Comparison of ENCODE assay signal across 17 cellular contexts in the genomic region with DNA sequence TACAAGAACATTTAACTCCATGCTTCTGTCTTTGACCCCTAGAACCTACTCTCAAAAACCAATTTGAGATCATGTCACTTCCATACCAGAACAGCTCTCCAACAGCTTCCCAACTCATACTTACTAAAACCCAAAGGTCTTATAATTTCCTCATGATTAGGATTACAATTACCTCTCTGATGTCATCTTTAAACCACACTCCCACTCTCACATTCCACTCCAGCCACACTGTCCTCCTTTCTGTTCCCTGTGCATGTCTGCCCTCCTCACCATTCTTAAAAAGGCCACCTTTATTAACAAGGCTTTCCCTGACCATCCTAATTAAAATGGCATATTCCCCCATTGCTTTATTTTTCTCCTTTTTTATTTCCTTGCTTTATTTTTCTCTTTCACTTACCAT. TPM values are rescaled to one million over a fixed set of nuclear protein-coding genes. Genes with fewer than 3 reads are reported as not detected.
DNase-seq lines count a peak whose midpoint lies in the region; ATAC-seq, FAIRE-seq and TF ChIP-seq lines count a peak whose summit lies in the region.
"Had no signal": no experiment of that assay in that cellular context is flagged by ENCODE, and none has a peak within 500 bp of the region (broad histone marks: within the 10 kb centered on the region; RNA-seq: fewer than 3 reads in every experiment).

No MANE protein-coding gene starts in this region.

- peaks cover 66% of the 10 kb centered on the region for H3K79me2 ChIP-seq in HepG2 (ENCODE audit: insufficient read depth, low read length)

- BruUV-seq in HepG2 (replicated peaks; lab: Mats Ljungman, UMichigan) = TSS peak; percentile 21

- POLR2A ChIA-PET in HepG2 (lab: Yijun Ruan, JAX) = no interaction called here
- POLR2A ChIA-PET in T-cell (lab: Charles Lee) = interaction anchor here (0.6 to 1.0 kb wide), 5 partner anchors 8 to 213 kb away, joined by 3 to 5 read pairs (median 3); no protein-coding TSS in a partner anchor

- no peak for TF ChIP-seq POLR2A in HepG2 (IDR thresholded peaks at IDR 0.05; ENCODE audit: insufficient read depth in 1 of 2, low read depth in 2 of 2, low read length in 2 of 2)
- TF ChIP-seq POLR2A in right lobe of liver (IDR thresholded peaks at IDR 0.05) = no peak
- no peak for TF ChIP-seq POLR2A in H54 (IDR thresholded peaks at IDR 0.05; ENCODE audit: low read depth, low read length)

- H3K27ac ChIP-seq in HepG2 (ENCODE audit: extremely low read length, insufficient read depth, low read length) = no peak overlapping the region
- H3K27ac ChIP-seq in right lobe of liver = no peak overlapping the region
- H3K27ac ChIP-seq: esophagus squamous epithelium, pancreas, upper lobe of right lung had no signal

- no peak for TF ChIP-seq CTCF in HepG2 (CRISPR knock-in tag; IDR thresholded peaks at IDR 0.05)
- no peak for TF ChIP-seq CTCF in right lobe of liver (IDR thresholded peaks at IDR 0.05)
- no peak for TF ChIP-seq CTCF in fibroblast of pulmonary artery (IDR thresholded peaks at IDR 0.05; ENCODE audit: low read length, missing control alignments)

- peak overlapping the region in 1 of 3 donors; percentile 5 for H3K4me3 Mint-ChIP-seq in T-cell
- H3K4me3 Mint-ChIP-seq: T-helper 2 cell treated with Interferon-gamma antibody and Interleukin-4, amounts not matched to agents 5 μg/mL and 100 μg/mL, for 36 hours had no signal

- H3K9me3 Mint-ChIP-seq in T-cell = no peaks in the 10 kb centered on the region
- H3K9me3 Mint-ChIP-seq: T-helper 2 cell treated with Interferon-gamma antibody and Interleukin-4, amounts not matched to agents 5 μg/mL and 100 μg/mL, for 36 hours had no signal

- peaks cover 19% of the 10 kb centered on the region for H3K4me1 ChIP-seq in HepG2 (ENCODE audit: insufficient read depth, low read length)
- peaks cover 0 to 13% (median 5%) of the 10 kb centered on the region in 4 donors for H3K4me1 ChIP-seq in right lobe of liver

- H3K27me3 Mint-ChIP-seq in T-cell = no peaks in the 10 kb centered on the region

- ATAC-seq in HepG2 (no peak), right lobe of liver (no peak), T-cell (replicated peaks in 1 of 4) (no peak)
- ATAC-seq: K562, pancreas, Right ventricle myocardium inferior, upper lobe of right lung had no signal

- H3K9me3 ChIP-seq in HepG2 (ENCODE audit: low read length) = no peaks in the 10 kb centered on the region
- H3K9me3 ChIP-seq in right lobe of liver = no peaks in the 10 kb centered on the region
- H3K9me3 ChIP-seq: esophagus squamous epithelium, pancreas, upper lobe of right lung had no signal

- H3K4me1 Mint-ChIP-seq in T-cell = peaks cover 66 to 76% (median 73%) of the 10 kb centered on the region in 3 donors

- peaks cover 2% of the 10 kb centered on the region; the same call in 1 of the 2 replicates for H4K20me1 ChIP-seq in HepG2 (ENCODE audit: insufficient read depth, low read length)

- H3K4me3 ChIP-seq in HepG2 (replicated peaks in 1 of 3; ENCODE audit: insufficient read depth in 1 of 3, low read depth in 2 of 3, low read length in 3 of 3) (no peak overlapping the region), right lobe of liver (no peak overlapping the region), fibroblast of pulmonary artery (replicated peaks; ENCODE audit: low read depth, low read length) (no peak overlapping the region)
- H3K4me3 ChIP-seq: esophagus squamous epithelium, K562, pancreas, upper lobe of right lung had no signal

- intact Hi-C loops in HepG2 (cut with micrococcal nuclease; ENCODE audit: unreplicated experiment) (no loop called here), right lobe of liver (cut with DNase I) (no loop called here)

- no peak overlapping the region for H2AFZ ChIP-seq in HepG2 (ENCODE audit: low read length)

- H3K36me3 Mint-ChIP-seq in T-cell = peaks cover 57% of the 10 kb centered on the region

- DNase-seq in HepG2 (ENCODE audit: low spot score) (no peak), right lobe of liver (no peak), T-cell (no peak), fibroblast of pulmonary artery (ENCODE audit: low read depth) (peak; percentile 39), amniotic stem cell (lab: John Stamatoyannopoulos, UW) (no peak), H54 (ENCODE audit: insufficient read length, low spot score) (no peak), DMS153 treated with DMSO at 0.1 percent for 48 hours (lab: John Stamatoyannopoulos, UW; ENCODE audit: unreplicated experiment) (no peak), anterior cingulate cortex (lab: John Stamatoyannopoulos, UW) (no peak)
- DNase-seq: activated T-cell treated with anti-CD3 and anti-CD28 coated beads, Interleukin-2, amount 50 U/mL, for 48 hours; esophagus squamous epithelium; pancreas; stimulated activated naive CD4-positive, alpha-beta T cell treated with Interleukin-2 at 50 U/mL for 16 hours; upper lobe of right lung had no signal

- CTCF ChIA-PET in HepG2 (lab: Yijun Ruan, JAX; ENCODE audit: low intra/inter-chr PET ratio, low total read pairs) = no interaction called here
- CTCF ChIA-PET in T-cell (lab: Charles Lee) = interaction anchor here (0.6 to 0.7 kb wide), 3 partner anchors 14 to 728 kb away, joined by 3 to 4 read pairs (median 4); no protein-coding TSS in a partner anchor

- no peak for TF ChIP-seq EP300 in HepG2 (IDR thresholded peaks at IDR 0.05; ENCODE audit: low read depth in 2 of 2, low read length in 2 of 2)
- TF ChIP-seq EP300 in HepG2 (CRISPR knock-in tag; IDR thresholded peaks at IDR 0.05; ENCODE audit: borderline replicate concordance) = no peak

- H3K27me3 ChIP-seq in HepG2 (ENCODE audit: control insufficient read depth in 1 of 2, insufficient read depth in 2 of 2, low read length in 2 of 2) = no peaks in the 10 kb centered on the region
- H3K27me3 ChIP-seq in right lobe of liver = no peaks in the 10 kb centered on the region
- H3K27me3 ChIP-seq: esophagus squamous epithelium, pancreas, upper lobe of right lung had no signal

- FAIRE-seq in HepG2 (lab: Jason Lieb, UNC) (no peak), H54 (lab: Jason Lieb, UNC) (no peak)
- FAIRE-seq: GM19239, K562, pancreas had no signal

- in situ Hi-C loops in HepG2 (cut with HindIII; ENCODE audit: extremely low pct_ligation_motif_present, low pct_unique_long_range_greater_than_20kb) = no loop called here

- H3K9ac ChIP-seq in HepG2 (ENCODE audit: insufficient read depth, low read depth, low read length) = no peak overlapping the region

- no peak overlapping the region for H3K4me2 ChIP-seq in HepG2 (ENCODE audit: low read depth, low read length)

- TF ChIP-seq RAD21 in HepG2 (CRISPR knock-in tag; IDR thresholded peaks at IDR 0.05) = no peak

- H3K36me3 ChIP-seq in HepG2 (replicated peaks in 1 of 2; ENCODE audit: control insufficient read depth in 1 of 2, insufficient read depth in 2 of 2, low read length in 2 of 2) (peaks cover 3 to 33% of the 10 kb centered on the region in 2 experiments; a peak in 4 of 5 replicates), right lobe of liver (peaks cover 0 to 20% (median 4%) of the 10 kb centered on the region in 4 donors)

- peak overlapping the region; percentile 1 to 72 for H3K27ac Mint-ChIP-seq in T-cell
- H3K27ac Mint-ChIP-seq: T-helper 2 cell treated with Interferon-gamma antibody and Interleukin-4, amounts not matched to agents 5 μg/mL and 100 μg/mL, for 36 hours had no signal

RNA-seq across cellular contexts. Expression of a gene that starts 18.9 kb away (rescaled TPM):
- total RNA-seq in HepG2 (2016; rRNA removed; fragmentation: Illumina TruSeq; extraction: Trizol) (16.5 and 24.1 TPM in 2 replicates), right lobe of liver (10 to 100 TPM; 20.0 to 32.6 (median 23.5) TPM), T-cell (100 to 1,000 TPM; 132 to 173 (median 150) TPM)
- total RNA-seq in HepG2 (2016; cell fraction: cytosol; rRNA removed; fragmentation: Illumina TruSeq; extraction: Trizol; ENCODE audit: low read depth) = 83.1 and 87.8 TPM in 2 replicates
- total RNA-seq in HepG2 (2016; cell fraction: insoluble cytoplasmic fraction; rRNA removed; fragmentation: Illumina TruSeq; extraction: Trizol) = 15.1 and 19.9 TPM in 2 replicates
- total RNA-seq in HepG2 (2016; cell fraction: membrane; rRNA removed; fragmentation: Illumina TruSeq; extraction: Trizol) = 17.9 and 22.5 TPM in 2 replicates
- total RNA-seq in HepG2 (2016; cell fraction: nucleus; rRNA removed; fragmentation: Illumina TruSeq; extraction: Trizol) = 45.6 and 47.3 TPM in 2 replicates
- polyA plus RNA-seq in HepG2 (2011; rRNA removed) = 42.9 and 49.0 TPM in 2 replicates
- polyA plus RNA-seq in HepG2 (2011; cell fraction: cytosol; rRNA removed) = 18.5 and 21.7 TPM in 2 replicates
- 64.0 and 65.6 TPM in 2 replicates for polyA plus RNA-seq in HepG2 (2011; cell fraction: nucleus; rRNA removed)
- 12.8 and 14.1 TPM in 2 replicates for polyA plus RNA-seq in HepG2 (2012)
- polyA plus RNA-seq in HepG2 (2016; cell fraction: cytosol; fragmentation: Illumina TruSeq; extraction: Trizol; ENCODE audit: low read depth) = 0.53 and 0.69 TPM in 2 replicates
- 6.1 and 6.6 TPM in 2 replicates for polyA plus RNA-seq in HepG2 (2016; cell fraction: insoluble cytoplasmic fraction; fragmentation: Illumina TruSeq; extraction: Trizol; ENCODE audit: low read depth)
- polyA plus RNA-seq in HepG2 (2016; cell fraction: membrane; fragmentation: Illumina TruSeq; extraction: Trizol; ENCODE audit: low read depth) = 0.78 TPM in 2 replicates
- polyA plus RNA-seq in HepG2 (2016; cell fraction: nucleus; fragmentation: Illumina TruSeq; extraction: Trizol; ENCODE audit: insufficient read depth, low read depth) = 21.1 and 24.6 TPM in 2 replicates
- 193 and 376 TPM in 2 replicates for polyA minus RNA-seq in HepG2 (2011; rRNA and poly(A)+ RNA removed; ENCODE audit: low replicate concordance)
- 15.6 and 17.5 TPM in 2 replicates for polyA minus RNA-seq in HepG2 (2011; cell fraction: cytosol; rRNA and poly(A)+ RNA removed)
- polyA minus RNA-seq in HepG2 (2011; cell fraction: nucleus; rRNA and poly(A)+ RNA removed) = 86.4 and 113 TPM in 2 replicates

RNA-seq across cellular contexts. Expression of a gene that starts 59.6 kb away (rescaled TPM):
- 30.4 and 39.1 TPM in 2 replicates for total RNA-seq in HepG2 (2016; rRNA removed; fragmentation: Illumina TruSeq; extraction: Trizol)
- total RNA-seq in HepG2 (2016; cell fraction: cytosol; rRNA removed; fragmentation: Illumina TruSeq; extraction: Trizol; ENCODE audit: low read depth) = 11.6 and 12.0 TPM in 2 replicates
- 29.9 and 42.0 TPM in 2 replicates for total RNA-seq in HepG2 (2016; cell fraction: insoluble cytoplasmic fraction; rRNA removed; fragmentation: Illumina TruSeq; extraction: Trizol)
- total RNA-seq in HepG2 (2016; cell fraction: membrane; rRNA removed; fragmentation: Illumina TruSeq; extraction: Trizol) = 13.7 and 15.0 TPM in 2 replicates
- total RNA-seq in HepG2 (2016; cell fraction: nucleus; rRNA removed; fragmentation: Illumina TruSeq; extraction: Trizol) = 19.8 and 28.5 TPM in 2 replicates
- 11.7 and 17.2 TPM in 2 replicates for polyA plus RNA-seq in HepG2 (2011; rRNA removed)
- 6.2 and 9.0 TPM in 2 replicates for polyA plus RNA-seq in HepG2 (2011; cell fraction: cytosol; rRNA removed)
- polyA plus RNA-seq in HepG2 (2011; cell fraction: nucleus; rRNA removed) = 5.0 and 9.3 TPM in 2 replicates
- polyA plus RNA-seq in HepG2 (2012) = 12.9 and 22.8 TPM in 2 replicates
- 2.5 and 3.2 TPM in 2 replicates for polyA plus RNA-seq in HepG2 (2016; cell fraction: cytosol; fragmentation: Illumina TruSeq; extraction: Trizol; ENCODE audit: low read depth)
- polyA plus RNA-seq in HepG2 (2016; cell fraction: insoluble cytoplasmic fraction; fragmentation: Illumina TruSeq; extraction: Trizol; ENCODE audit: low read depth) = 29.3 and 31.7 TPM in 2 replicates
- 5.4 and 6.7 TPM in 2 replicates for polyA plus RNA-seq in HepG2 (2016; cell fraction: membrane; fragmentation: Illumina TruSeq; extraction: Trizol; ENCODE audit: low read depth)
- 25.1 and 26.3 TPM in 2 replicates for polyA plus RNA-seq in HepG2 (2016; cell fraction: nucleus; fragmentation: Illumina TruSeq; extraction: Trizol; ENCODE audit: insufficient read depth, low read depth)
- 14.9 and 45.3 TPM in 2 replicates for polyA minus RNA-seq in HepG2 (2011; rRNA and poly(A)+ RNA removed; ENCODE audit: low replicate concordance)
- 20.2 and 22.9 TPM in 2 replicates for polyA minus RNA-seq in HepG2 (2011; cell fraction: cytosol; rRNA and poly(A)+ RNA removed)
- polyA minus RNA-seq in HepG2 (2011; cell fraction: nucleus; rRNA and poly(A)+ RNA removed) = 34.5 and 41.0 TPM in 2 replicates
- 10 to 100 TPM in 2 of 6 experiments, 1 to 10 TPM in 4; 8.2 to 15.7 (median 8.9) TPM for total RNA-seq in right lobe of liver
- 10 to 100 TPM; 17.1 to 26.3 (median 23.9) TPM for total RNA-seq in T-cell
